Comparison of ENCODE assay signal across 13 cellular contexts in genomic region chr19:15810335-15810734, GRCh38.
DNase-seq lines count a peak whose midpoint lies in the region; ATAC-seq, FAIRE-seq and TF ChIP-seq lines count a peak whose summit lies in the region.
"Had no signal": no experiment of that assay in that cellular context is flagged by ENCODE, and none has a peak within 500 bp of the region (broad histone marks: within the 10 kb centered on the region; RNA-seq: fewer than 3 reads in every experiment).

No MANE protein-coding gene starts in this region.

- H3K27ac ChIP-seq in 22Rv1 = no peak overlapping the region
- no peak overlapping the region for H3K27ac ChIP-seq in HL-60 (replicated peaks)

- DNase-seq in HL-60 (ENCODE audit: low read depth in 1 of 2, low spot score in 1 of 2) (peak; percentile 1 to 15), RCC 7860 (ENCODE audit: low spot score) (peak; percentile 28), glomerular visceral epithelial cell (ENCODE audit: extremely low spot score) (peak; percentile 41), putamen (ENCODE audit: low spot score) (no peak), NAMALWA (ENCODE audit: low spot score) (no peak), GM13976 (ENCODE audit: low spot score) (no peak)
- DNase-seq in stimulated activated naive B cell treated with anti-CD40 and anti-IgM and Interleukin-4, amounts not matched to agents 10 μg/mL and 1 μg/mL and 100 μg/mL, for 72 hours = no peak
- DNase-seq: activated CD4-positive, alpha-beta T cell treated with anti-CD3 and anti-CD28 coated beads, Interleukin-2, amount 50 U/mL, for 1 hour; kidney glomerular epithelial cell; MV-4-11 had no signal

- ATAC-seq in stimulated activated naive B cell treated with anti-CD40 and anti-IgM and Interleukin-4, amounts not matched to agents 10 μg/mL and 1 μg/mL and 100 μg/mL, for 72 hours (replicated peaks) = no peak

- no peaks in the 10 kb centered on the region for H3K36me3 Mint-ChIP-seq in stimulated activated naive B cell treated with anti-CD40 and anti-IgM and Interleukin-4, amounts not matched to agents 10 μg/mL and 1 μg/mL and 100 μg/mL, for 72 hours

- TF ChIP-seq CTCF in 22Rv1 (IDR thresholded peaks at IDR 0.05) (0 out of 2 replicates have a peak, but pooled peaks have one; percentile 4), HL-60 (IDR thresholded peaks at IDR 0.05; ENCODE audit: insufficient read depth, low read length) (no peak), GM13976 (IDR thresholded peaks at IDR 0.05; ENCODE audit: borderline replicate concordance, control extremely low read depth, extremely low read depth, insufficient read depth, missing control alignments) (no peak)

- H3K4me3 Mint-ChIP-seq in stimulated activated naive B cell treated with anti-CD40 and anti-IgM and Interleukin-4, amounts not matched to agents 10 μg/mL and 1 μg/mL and 100 μg/mL, for 72 hours = no peak overlapping the region

- no peak overlapping the region for H3K4me3 ChIP-seq in HL-60 (replicated peaks; ENCODE audit: insufficient read depth, low read length)

- H3K4me1 Mint-ChIP-seq in stimulated activated naive B cell treated with anti-CD40 and anti-IgM and Interleukin-4, amounts not matched to agents 10 μg/mL and 1 μg/mL and 100 μg/mL, for 72 hours = peaks cover 0 to 1% of the 10 kb centered on the region in 2 donors

- H3K9me3 Mint-ChIP-seq in stimulated activated naive B cell treated with anti-CD40 and anti-IgM and Interleukin-4, amounts not matched to agents 10 μg/mL and 1 μg/mL and 100 μg/mL, for 72 hours = no peaks in the 10 kb centered on the region

- H3K27me3 Mint-ChIP-seq in stimulated activated naive B cell treated with anti-CD40 and anti-IgM and Interleukin-4, amounts not matched to agents 10 μg/mL and 1 μg/mL and 100 μg/mL, for 72 hours = peaks cover 59 to 65% of the 10 kb centered on the region in 2 donors
- H3K27me3 Mint-ChIP-seq: progenitor cell of endocrine pancreas had no signal

- in situ Hi-C loops in GM13976 (cut with MboI; ENCODE audit: low sequenced_read_pairs, unreplicated experiment) = no loop called here

- H3K27ac Mint-ChIP-seq in stimulated activated naive B cell treated with anti-CD40 and anti-IgM and Interleukin-4, amounts not matched to agents 10 μg/mL and 1 μg/mL and 100 μg/mL, for 72 hours = no peak overlapping the region
- H3K27ac Mint-ChIP-seq: progenitor cell of endocrine pancreas had no signal

- FAIRE-seq in RCC 7860 (lab: Jason Lieb, UNC) = peak; percentile 56
- FAIRE-seq: endometrium had no signal

- no peaks in the 10 kb centered on the region for H3K27me3 ChIP-seq in HL-60 (ENCODE audit: insufficient read depth, poor library complexity, severe bottlenecking)

Comparison
In these comparisons a context has a peak if more than half of its experiments do, and no peak if none do; other contexts are left out.
1. DNase-seq: peak in HL-60 (2 of 2), RCC 7860 (single experiment) and glomerular visceral epithelial cell (single experiment); none in putamen (single experiment), NAMALWA (single experiment), GM13976 (single experiment) and stimulated activated naive B cell treated with anti-CD40 and anti-IgM and Interleukin-4, amounts not matched to agents 10 μg/mL and 1 μg/mL and 100 μg/mL, for 72 hours (single experiment).